Comparison of ENCODE assay signal across 8 cellular contexts in the genomic region with DNA sequence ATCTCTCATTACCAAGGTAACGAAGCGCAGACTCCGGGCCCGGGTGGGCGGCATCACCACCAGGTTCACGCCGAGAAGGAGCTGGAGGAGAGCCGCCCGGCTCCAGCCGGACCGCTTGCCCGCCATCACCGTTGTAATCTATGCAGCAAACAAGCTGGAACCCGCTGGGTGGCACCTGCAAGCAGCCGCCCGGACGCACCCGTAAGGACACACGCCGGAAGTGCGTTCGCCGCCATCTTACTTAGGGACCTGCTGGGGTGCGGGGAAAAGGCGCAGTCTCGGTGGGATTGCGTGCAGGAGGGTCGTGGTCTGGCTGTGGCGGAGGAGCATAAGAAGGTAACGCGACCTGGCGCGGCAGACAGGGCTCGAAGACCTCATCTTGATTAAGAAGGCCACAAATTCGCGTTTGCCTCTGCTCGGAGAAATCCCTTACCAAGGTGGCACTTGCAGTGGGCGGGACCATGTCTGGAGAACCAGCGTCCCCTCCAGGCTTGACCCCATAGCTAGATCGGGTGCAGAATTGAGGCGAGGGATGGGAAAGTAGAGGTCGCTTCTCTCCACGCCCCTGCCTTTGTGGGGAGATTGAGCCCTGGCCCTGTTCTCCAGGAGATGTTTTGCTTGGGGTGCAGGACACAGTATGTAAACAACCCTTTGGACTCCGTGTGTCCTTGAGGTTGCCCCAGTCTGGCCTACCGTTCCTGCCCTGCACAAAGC. TPM values are rescaled to one million over a fixed set of nuclear protein-coding genes. Genes with fewer than 3 reads are reported as not detected.
DNase-seq lines count a peak whose midpoint lies in the region; ATAC-seq and TF ChIP-seq lines count a peak whose summit lies in the region.

A gene with protein sequence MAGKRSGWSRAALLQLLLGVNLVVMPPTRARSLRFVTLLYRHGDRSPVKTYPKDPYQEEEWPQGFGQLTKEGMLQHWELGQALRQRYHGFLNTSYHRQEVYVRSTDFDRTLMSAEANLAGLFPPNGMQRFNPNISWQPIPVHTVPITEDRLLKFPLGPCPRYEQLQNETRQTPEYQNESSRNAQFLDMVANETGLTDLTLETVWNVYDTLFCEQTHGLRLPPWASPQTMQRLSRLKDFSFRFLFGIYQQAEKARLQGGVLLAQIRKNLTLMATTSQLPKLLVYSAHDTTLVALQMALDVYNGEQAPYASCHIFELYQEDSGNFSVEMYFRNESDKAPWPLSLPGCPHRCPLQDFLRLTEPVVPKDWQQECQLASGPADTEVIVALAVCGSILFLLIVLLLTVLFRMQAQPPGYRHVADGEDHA (minus strand): TSS at position 151 of the 714 bp plus-strand sequence. CDS start 25 bp downstream, at position 126.

- peaks cover 29% of the 10 kb centered on the region for H3K4me1 Mint-ChIP-seq in activated CD8-positive, alpha-beta memory T cell treated with anti-CD3 and anti-CD28 coated beads, Interleukin-2, amount 10 ng/mL, durations not matched to agents 7 days and 5 days
- H3K4me1 Mint-ChIP-seq in endodermal cell = peaks cover 11% of the 10 kb centered on the region
- H3K4me1 Mint-ChIP-seq in mesothelial cell of epicardium = peaks cover 15% of the 10 kb centered on the region

- peak within 1 kb of the TSS; percentile 94 for H3K27ac Mint-ChIP-seq in activated CD8-positive, alpha-beta memory T cell treated with anti-CD3 and anti-CD28 coated beads, Interleukin-2, amount 10 ng/mL, durations not matched to agents 7 days and 5 days
- H3K27ac Mint-ChIP-seq in endodermal cell (peak within 1 kb of the TSS; percentile 100), mesothelial cell of epicardium (peak within 1 kb of the TSS; percentile 99)

- H3K27ac ChIP-seq in HL-60 (replicated peaks) = peak within 1 kb of the TSS; percentile 93
- H3K27ac ChIP-seq in endodermal cell (ENCODE audit: low read depth, low read length) = peak within 1 kb of the TSS; percentile 93

- H3K4me3 ChIP-seq in HL-60 (replicated peaks; ENCODE audit: insufficient read depth, low read length) = peak within 1 kb of the TSS; percentile 81
- peak within 1 kb of the TSS; percentile 94 for H3K4me3 ChIP-seq in endodermal cell (ENCODE audit: low read length)

- CTCF ChIA-PET in activated CD8-positive, alpha-beta memory T cell treated with anti-CD3 and anti-CD28 coated beads, Interleukin-2, amount 10 ng/mL, durations not matched to agents 7 days and 5 days (lab: Charles Lee) = interaction anchor here (0.9 to 3.4 kb wide), 10 partner anchors 10 to 163 kb away, joined by 3 to 32 read pairs (median 7); a partner anchor contains a TSS

- H3K4me3 Mint-ChIP-seq in activated CD8-positive, alpha-beta memory T cell treated with anti-CD3 and anti-CD28 coated beads, Interleukin-2, amount 10 ng/mL, durations not matched to agents 7 days and 5 days = peak within 1 kb of the TSS; percentile 89
- H3K4me3 Mint-ChIP-seq in endodermal cell = peak within 1 kb of the TSS; percentile 89
- peak within 1 kb of the TSS; percentile 99 for H3K4me3 Mint-ChIP-seq in mesothelial cell of epicardium

- H3K27me3 Mint-ChIP-seq in activated CD8-positive, alpha-beta memory T cell treated with anti-CD3 and anti-CD28 coated beads, Interleukin-2, amount 10 ng/mL, durations not matched to agents 7 days and 5 days = no peaks in the 10 kb centered on the region
- H3K27me3 Mint-ChIP-seq in endodermal cell (ENCODE audit: insufficient read depth) (no peaks in the 10 kb centered on the region), mesothelial cell of epicardium (ENCODE audit: low read depth) (no peaks in the 10 kb centered on the region)

- H3K27me3 ChIP-seq in HL-60 (ENCODE audit: insufficient read depth, poor library complexity, severe bottlenecking) = no peaks in the 10 kb centered on the region
- H3K27me3 ChIP-seq in endodermal cell (ENCODE audit: control insufficient read depth, insufficient read depth, low read length, poor library complexity, severe bottlenecking) = no peaks in the 10 kb centered on the region

- H3K36me3 ChIP-seq in endodermal cell (ENCODE audit: control insufficient read depth, insufficient read depth, low read length) = peaks cover 24% of the 10 kb centered on the region

- 0 to 1% methylated on average over 25 to 45 of the region's 45 CpGs for WGBS in endodermal cell (ENCODE audit: insufficient coverage in 1 of 2, insufficient read length in 1 of 2), 2 experiments

- peaks cover 9% of the 10 kb centered on the region for H3K36me3 Mint-ChIP-seq in activated CD8-positive, alpha-beta memory T cell treated with anti-CD3 and anti-CD28 coated beads, Interleukin-2, amount 10 ng/mL, durations not matched to agents 7 days and 5 days
- H3K36me3 Mint-ChIP-seq in endodermal cell (ENCODE audit: low read depth) (peaks cover 33% of the 10 kb centered on the region), mesothelial cell of epicardium (peaks cover 5% of the 10 kb centered on the region)

- ATAC-seq in GM19463 (IDR thresholded peaks at IDR 0.05; ENCODE audit: unreplicated experiment) = peak; percentile 94
- ATAC-seq in activated CD8-positive, alpha-beta memory T cell treated with anti-CD3 and anti-CD28 coated beads, Interleukin-2, amount 10 ng/mL, durations not matched to agents 7 days and 5 days = peak; percentile 98

- TF ChIP-seq CTCF in HL-60 (IDR thresholded peaks at IDR 0.05; ENCODE audit: insufficient read depth, low read length) (peak; percentile 14), endodermal cell (conservative IDR thresholded peaks at IDR 0.05) (peak; percentile 44), mesothelial cell of epicardium (IDR thresholded peaks at IDR 0.05; ENCODE audit: unreplicated experiment) (no peak)

- DNase-seq in COR-L47 (lab: John Stamatoyannopoulos, UW) = peak; percentile 92
- DNase-seq in HL-60 (ENCODE audit: low read depth in 1 of 2, low spot score in 1 of 2) = peak; percentile 87 to 91
- DNase-seq in NOMO-1 (lab: John Stamatoyannopoulos, UW; ENCODE audit: unreplicated experiment in 2 of 2) = peak; percentile 75 to 78
- DNase-seq in activated CD8-positive, alpha-beta memory T cell treated with anti-CD3 and anti-CD28 coated beads, Interleukin-2, amount 10 ng/mL, durations not matched to agents 7 days and 5 days = peak; percentile 93
- DNase-seq in endodermal cell = peak; percentile 90
- peak; percentile 69 to 87 for DNase-seq in mesothelial cell of epicardium (ENCODE audit: low spot score in 2 of 2, unreplicated experiment in 2 of 2)
- DNase-seq in stimulated activated CD8-positive, alpha-beta memory T cell treated with anti-CD3 and anti-CD28 coated beads, Interleukin-2, amount 100 ng/mL, for 1 hour (ENCODE audit: low read depth in 2 of 2) = peak; percentile 72

- no peaks in the 10 kb centered on the region for H3K9me3 ChIP-seq in endodermal cell (ENCODE audit: control insufficient read depth, low read length)

- no peaks in the 10 kb centered on the region for H3K9me3 Mint-ChIP-seq in activated CD8-positive, alpha-beta memory T cell treated with anti-CD3 and anti-CD28 coated beads, Interleukin-2, amount 10 ng/mL, durations not matched to agents 7 days and 5 days (ENCODE audit: low read depth)
- no peaks in the 10 kb centered on the region for H3K9me3 Mint-ChIP-seq in endodermal cell
- no peaks in the 10 kb centered on the region for H3K9me3 Mint-ChIP-seq in mesothelial cell of epicardium

- peaks cover 2% of the 10 kb centered on the region for H3K4me1 ChIP-seq in endodermal cell (ENCODE audit: control insufficient read depth, insufficient read depth, low read length)

- H3K9ac ChIP-seq in endodermal cell (ENCODE audit: extremely low read depth, low read length, poor library complexity, severe bottlenecking) = peak within 1 kb of the TSS; percentile 92

RNA-seq across cellular contexts. Expression of the gene that starts here (rescaled TPM):
- total RNA-seq in activated CD8-positive, alpha-beta memory T cell treated with anti-CD3 and anti-CD28 coated beads, Interleukin-2, amount 10 ng/mL, durations not matched to agents 7 days and 5 days = 10 to 100 TPM; 26.0 to 29.7 TPM
- total RNA-seq in endodermal cell = 10 to 100 TPM; 42.9 to 45.9 TPM
- 34.7 TPM for polyA plus RNA-seq in endodermal cell (2013, experiment 1 of 2)
- polyA plus RNA-seq in endodermal cell (2013, experiment 2 of 2) = 28.7 TPM
- 38.1 to 41.3 TPM (median 39.6 TPM) in 3 replicates for total RNA-seq in mesothelial cell of epicardium

Comparison
In these comparisons a context has a peak if more than half of its experiments do, and no peak if none do; other contexts are left out.
1. Peak in every context shown above with its lines: DNase-seq, ATAC-seq, H3K4me3 ChIP-seq and H3K27ac ChIP-seq.